8 cellular contexts compared by ENCODE assay signal in genomic region chr19:39413903-39414608, GRCh38. TPM values are rescaled to one million over a fixed set of nuclear protein-coding genes. Genes with fewer than 3 reads are reported as not detected.
DNase-seq lines count a peak whose midpoint lies in the region; ATAC-seq and TF ChIP-seq lines count a peak whose summit lies in the region.

No MANE protein-coding gene starts in this region.

- H3K9me3 Mint-ChIP-seq in glutamatergic neuron (ENCODE audit: unreplicated experiment), result peaks cover 26% of the 10 kb centered on the region

- H3K36me3 Mint-ChIP-seq in glutamatergic neuron (ENCODE audit: unreplicated experiment), result no peaks in the 10 kb centered on the region

- peak overlapping the region; percentile 95 for H3K4me3 Mint-ChIP-seq in glutamatergic neuron (ENCODE audit: unreplicated experiment)

- peaks cover 20% of the 10 kb centered on the region for H3K27me3 Mint-ChIP-seq in glutamatergic neuron (ENCODE audit: unreplicated experiment)

- peak overlapping the region; percentile 91 for H3K27ac ChIP-seq in WERI-Rb-1

- H3K9me3 ChIP-seq in WERI-Rb-1 (ENCODE audit: severe bottlenecking), result no peaks in the 10 kb centered on the region

- H3K4me1 Mint-ChIP-seq in glutamatergic neuron (ENCODE audit: low read depth, unreplicated experiment), result peaks cover 20% of the 10 kb centered on the region

- no peaks in the 10 kb centered on the region for H3K27me3 ChIP-seq in WERI-Rb-1 (ENCODE audit: insufficient read depth, low read depth, severe bottlenecking)

- H3K4me3 ChIP-seq in WERI-Rb-1 (ENCODE audit: low read depth, low read length), result peak overlapping the region; percentile 70

- peaks cover 35% of the 10 kb centered on the region for H3K36me3 ChIP-seq in WERI-Rb-1

- peak overlapping the region; percentile 99 for H3K27ac Mint-ChIP-seq in glutamatergic neuron (ENCODE audit: unreplicated experiment)

- peak; percentile 51 for TF ChIP-seq CTCF in WERI-Rb-1 (IDR thresholded peaks at IDR 0.05; ENCODE audit: low read depth, low read length)
- no peak for TF ChIP-seq CTCF in glutamatergic neuron (IDR thresholded peaks at IDR 0.05; ENCODE audit: partially characterized antibody, unreplicated experiment)

- intact Hi-C loops in sciatic nerve (cut with DNase I), result no loop called here

- no peak for ATAC-seq in sciatic nerve
- ATAC-seq in GM19035 (IDR thresholded peaks at IDR 0.05; ENCODE audit: unreplicated experiment), result no peak

- DNase-seq in activated CD8-positive, alpha-beta memory T cell treated with anti-CD3 and anti-CD28 coated beads, Interleukin-2, amount 50 U/mL, for 48 hours, result peak; percentile 62
- no peak for DNase-seq in activated CD8-positive, alpha-beta memory T cell treated with anti-CD3 and anti-CD28 coated beads for 24 hours
- peak; percentile 69 for DNase-seq in WERI-Rb-1
- peak; percentile 73 for DNase-seq in glutamatergic neuron
- DNase-seq in sciatic nerve (ENCODE audit: low spot score), result peak; percentile 73
- no peak for DNase-seq in NAMALWA (ENCODE audit: low spot score)
- no peak for DNase-seq in stimulated activated naive CD4-positive, alpha-beta T cell treated with Interleukin-2 at 50 U/mL for 16 hours (lab: John Stamatoyannopoulos, UW)

RNA-seq across cellular contexts. Expression of gene PLEKHG2, which starts 1.6 kb away (rescaled TPM):
- total RNA-seq in glutamatergic neuron (ENCODE audit: unreplicated experiment) (205 TPM), sciatic nerve (89.2 TPM)

RNA-seq across cellular contexts. Expression of gene ZFP36, which starts 7.4 kb away (rescaled TPM):
- 3.1 TPM for total RNA-seq in glutamatergic neuron (ENCODE audit: unreplicated experiment)
- total RNA-seq in sciatic nerve, result 342 TPM

RNA-seq across cellular contexts. Expression of gene RPS16, which starts 21.7 kb away (rescaled TPM):
- total RNA-seq in glutamatergic neuron (ENCODE audit: unreplicated experiment) (912 TPM), sciatic nerve (1,367 TPM)

RNA-seq across cellular contexts. Expression of gene MED29, which starts 22.9 kb away (rescaled TPM):
- total RNA-seq in glutamatergic neuron (ENCODE audit: unreplicated experiment) (30.1 TPM), sciatic nerve (37.2 TPM)

RNA-seq across cellular contexts. Expression of gene PAF1, which starts 23.1 kb away (rescaled TPM):
- total RNA-seq in glutamatergic neuron (ENCODE audit: unreplicated experiment), result 36.2 TPM
- 38.7 TPM for total RNA-seq in sciatic nerve

Comparison
In these comparisons a context has a peak if more than half of its experiments do, and no peak if none do; other contexts are left out.
1. DNase-seq: peak in activated CD8-positive, alpha-beta memory T cell treated with anti-CD3 and anti-CD28 coated beads, Interleukin-2, amount 50 U/mL, for 48 hours (single experiment), WERI-Rb-1 (single experiment), glutamatergic neuron (single experiment) and sciatic nerve (single experiment); none in activated CD8-positive, alpha-beta memory T cell treated with anti-CD3 and anti-CD28 coated beads for 24 hours (single experiment), NAMALWA (single experiment) and stimulated activated naive CD4-positive, alpha-beta T cell treated with Interleukin-2 at 50 U/mL for 16 hours (single experiment).
2. RNA of gene ZFP36, which starts 7.4 kb away (total RNA-seq): 342 TPM in sciatic nerve (single experiment); 3.1 TPM in glutamatergic neuron (single experiment); every median in the first group is over 10 times any median in the second.